In the genomic region with DNA sequence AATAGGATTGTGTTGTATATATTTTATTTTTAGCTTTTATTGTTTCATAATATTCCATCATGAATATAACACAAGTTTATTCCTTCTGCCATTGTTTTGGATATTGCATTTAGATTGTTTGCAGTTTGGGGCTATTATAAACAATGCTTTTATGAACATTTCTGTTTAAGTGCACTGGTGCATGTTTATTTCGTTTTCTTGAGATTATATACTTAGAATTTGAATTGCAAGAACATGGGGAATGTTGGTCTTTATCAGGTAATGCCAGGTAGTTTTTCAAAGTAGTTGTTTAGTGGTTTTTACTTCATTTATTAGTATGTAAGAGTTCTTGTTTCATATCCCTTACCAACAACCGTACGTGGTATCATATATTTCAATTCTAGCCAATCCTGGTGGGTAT, we compare ENCODE assay signal across 1 cellular context.
TF ChIP-seq lines count a peak whose summit lies in the region.

No MANE protein-coding gene starts in this region.

TF ChIP-seq in GM23338, 12 proteins besides CTCF, POLR2A, EP300 and RAD21 (continued from another document):
- TF ChIP-seq, protein P1, sequence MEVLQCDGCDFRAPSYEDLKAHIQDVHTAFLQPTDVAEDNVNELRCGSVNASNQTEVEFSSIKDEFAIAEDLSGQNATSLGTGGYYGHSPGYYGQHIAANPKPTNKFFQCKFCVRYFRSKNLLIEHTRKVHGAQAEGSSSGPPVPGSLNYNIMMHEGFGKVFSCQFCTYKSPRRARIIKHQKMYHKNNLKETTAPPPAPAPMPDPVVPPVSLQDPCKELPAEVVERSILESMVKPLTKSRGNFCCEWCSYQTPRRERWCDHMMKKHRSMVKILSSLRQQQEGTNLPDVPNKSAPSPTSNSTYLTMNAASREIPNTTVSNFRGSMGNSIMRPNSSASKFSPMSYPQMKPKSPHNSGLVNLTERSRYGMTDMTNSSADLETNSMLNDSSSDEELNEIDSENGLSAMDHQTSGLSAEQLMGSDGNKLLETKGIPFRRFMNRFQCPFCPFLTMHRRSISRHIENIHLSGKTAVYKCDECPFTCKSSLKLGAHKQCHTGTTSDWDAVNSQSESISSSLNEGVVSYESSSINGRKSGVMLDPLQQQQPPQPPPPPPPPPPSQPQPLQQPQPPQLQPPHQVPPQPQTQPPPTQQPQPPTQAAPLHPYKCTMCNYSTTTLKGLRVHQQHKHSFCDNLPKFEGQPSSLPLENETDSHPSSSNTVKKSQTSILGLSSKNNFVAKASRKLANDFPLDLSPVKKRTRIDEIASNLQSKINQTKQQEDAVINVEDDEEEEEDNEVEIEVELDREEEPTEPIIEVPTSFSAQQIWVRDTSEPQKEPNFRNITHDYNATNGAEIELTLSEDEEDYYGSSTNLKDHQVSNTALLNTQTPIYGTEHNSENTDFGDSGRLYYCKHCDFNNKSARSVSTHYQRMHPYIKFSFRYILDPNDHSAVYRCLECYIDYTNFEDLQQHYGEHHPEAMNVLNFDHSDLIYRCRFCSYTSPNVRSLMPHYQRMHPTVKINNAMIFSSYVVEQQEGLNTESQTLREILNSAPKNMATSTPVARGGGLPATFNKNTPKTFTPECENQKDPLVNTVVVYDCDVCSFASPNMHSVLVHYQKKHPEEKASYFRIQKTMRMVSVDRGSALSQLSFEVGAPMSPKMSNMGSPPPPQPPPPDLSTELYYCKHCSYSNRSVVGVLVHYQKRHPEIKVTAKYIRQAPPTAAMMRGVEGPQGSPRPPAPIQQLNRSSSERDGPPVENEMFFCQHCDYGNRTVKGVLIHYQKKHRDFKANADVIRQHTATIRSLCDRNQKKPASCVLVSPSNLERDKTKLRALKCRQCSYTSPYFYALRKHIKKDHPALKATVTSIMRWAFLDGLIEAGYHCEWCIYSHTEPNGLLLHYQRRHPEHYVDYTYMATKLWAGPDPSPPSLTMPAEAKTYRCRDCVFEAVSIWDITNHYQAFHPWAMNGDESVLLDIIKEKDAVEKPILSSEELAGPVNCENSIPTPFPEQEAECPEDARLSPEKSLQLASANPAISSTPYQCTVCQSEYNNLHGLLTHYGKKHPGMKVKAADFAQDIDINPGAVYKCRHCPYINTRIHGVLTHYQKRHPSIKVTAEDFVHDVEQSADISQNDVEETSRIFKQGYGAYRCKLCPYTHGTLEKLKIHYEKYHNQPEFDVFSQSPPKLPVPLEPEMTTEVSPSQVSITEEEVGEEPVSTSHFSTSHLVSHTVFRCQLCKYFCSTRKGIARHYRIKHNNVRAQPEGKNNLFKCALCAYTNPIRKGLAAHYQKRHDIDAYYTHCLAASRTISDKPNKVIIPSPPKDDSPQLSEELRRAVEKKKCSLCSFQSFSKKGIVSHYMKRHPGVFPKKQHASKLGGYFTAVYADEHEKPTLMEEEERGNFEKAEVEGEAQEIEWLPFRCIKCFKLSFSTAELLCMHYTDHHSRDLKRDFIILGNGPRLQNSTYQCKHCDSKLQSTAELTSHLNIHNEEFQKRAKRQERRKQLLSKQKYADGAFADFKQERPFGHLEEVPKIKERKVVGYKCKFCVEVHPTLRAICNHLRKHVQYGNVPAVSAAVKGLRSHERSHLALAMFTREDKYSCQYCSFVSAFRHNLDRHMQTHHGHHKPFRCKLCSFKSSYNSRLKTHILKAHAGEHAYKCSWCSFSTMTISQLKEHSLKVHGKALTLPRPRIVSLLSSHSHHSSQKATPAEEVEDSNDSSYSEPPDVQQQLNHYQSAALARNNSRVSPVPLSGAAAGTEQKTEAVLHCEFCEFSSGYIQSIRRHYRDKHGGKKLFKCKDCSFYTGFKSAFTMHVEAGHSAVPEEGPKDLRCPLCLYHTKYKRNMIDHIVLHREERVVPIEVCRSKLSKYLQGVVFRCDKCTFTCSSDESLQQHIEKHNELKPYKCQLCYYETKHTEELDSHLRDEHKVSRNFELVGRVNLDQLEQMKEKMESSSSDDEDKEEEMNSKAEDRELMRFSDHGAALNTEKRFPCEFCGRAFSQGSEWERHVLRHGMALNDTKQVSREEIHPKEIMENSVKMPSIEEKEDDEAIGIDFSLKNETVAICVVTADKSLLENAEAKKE (CRISPR knock-in tag; IDR thresholded peaks at IDR 0.05) = no peak
- TF ChIP-seq STAT1 (IDR thresholded peaks at IDR 0.05; ENCODE audit: unreplicated experiment) = no peak
- TF ChIP-seq ZNF114 (CRISPR knock-in tag; IDR thresholded peaks at IDR 0.05) = no peak
- TF ChIP-seq NANOG (IDR thresholded peaks at IDR 0.05; ENCODE audit: borderline replicate concordance) = no peak
